ENCODE assay signal across 22 cellular contexts in the genomic region with DNA sequence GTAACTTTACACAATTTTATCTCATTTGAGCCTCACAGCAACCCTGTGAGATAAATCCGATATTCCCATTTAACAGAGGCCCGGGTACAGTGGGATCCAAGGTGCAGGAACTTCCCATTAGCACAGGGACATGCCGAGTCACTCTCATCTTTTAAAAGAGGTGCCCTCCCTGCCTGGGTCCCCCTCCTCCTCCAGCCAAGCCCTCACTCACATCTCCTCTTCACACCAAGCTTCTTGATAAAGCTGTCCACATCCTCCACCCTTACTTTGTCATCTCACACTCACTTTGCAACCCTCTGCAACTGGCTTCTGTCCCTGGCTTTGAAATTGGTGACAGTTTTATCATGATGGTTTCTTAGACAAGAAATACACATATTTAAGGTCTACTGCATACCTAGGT.
"Had no signal": no experiment of that assay in that cellular context is flagged by ENCODE, and none has a peak within 500 bp of the region (broad histone marks: within the 10 kb centered on the region; RNA-seq: fewer than 3 reads in every experiment).

No MANE protein-coding gene starts in this region.

- H3K27me3 ChIP-seq: ascending aorta, esophagus muscularis mucosa, stomach, tibial nerve had no signal

- DNase-seq: activated B cell treated with CpG ODN at 0.5 μM for 24 hours; activated CD4-positive, alpha-beta T cell treated with anti-CD3 and anti-CD28 coated beads for 36 hours; activated CD4-positive, alpha-beta T cell treated with anti-CD3 and anti-CD28 coated beads, Interleukin-2, amount 50 U/mL, for 4 hours; activated effector memory CD4-positive, alpha-beta T cell treated with anti-CD3 and anti-CD28 coated beads, Interleukin-2, amount 50 U/mL, for 16 hours; activated naive CD4-positive, alpha-beta T cell treated with anti-CD3 and anti-CD28 coated beads for 36 hours; activated naive CD8-positive, alpha-beta T cell treated with anti-CD3 and anti-CD28 coated beads for 36 hours; activated T-cell treated with anti-CD3 and anti-CD28 coated beads, Interleukin-2, amount 50 U/mL, for 1 hour; central memory CD4-positive, alpha-beta T cell; dermis blood vessel endothelial cell; effector CD4-positive, alpha-beta T cell; foreskin melanocyte; naive B cell; nucleus accumbens; psoas muscle; stimulated activated CD4-positive, alpha-beta T cell treated with anti-CD3 and anti-CD28 coated beads, Interleukin-15, amount 100 ng/mL, for 24 hours; stimulated activated CD4-positive, alpha-beta T cell treated with anti-CD3 and anti-CD28 coated beads, Interleukin-2, amount 100 ng/mL, for 24 hours; stimulated activated naive B cell treated with anti-CD40 and anti-IgM and Interleukin-4, amounts not matched to agents 10 μg/mL and 1 μg/mL and 100 μg/mL, for 72 hours; stomach had no signal

- H3K4me3 ChIP-seq: ascending aorta, esophagus muscularis mucosa, psoas muscle, stomach, tibial nerve had no signal

- H2AFZ ChIP-seq: parathyroid adenoma had no signal

- H3K9me3 ChIP-seq: psoas muscle had no signal

- ATAC-seq: activated CD4-positive, alpha-beta T cell treated with anti-CD3 and anti-CD28 coated beads for 36 hours; psoas muscle; stimulated activated naive B cell treated with anti-CD40 and anti-IgM and Interleukin-4, amounts not matched to agents 10 μg/mL and 1 μg/mL and 100 μg/mL, for 72 hours had no signal

- H3K79me2 ChIP-seq: parathyroid adenoma had no signal

- H3K36me3 ChIP-seq: ascending aorta, esophagus muscularis mucosa had no signal

- H3K27ac ChIP-seq: parathyroid adenoma, psoas muscle had no signal

- H3K9ac ChIP-seq: parathyroid adenoma had no signal

- H3K4me1 ChIP-seq: parathyroid adenoma had no signal
